Comparison of ENCODE assay signal across 18 cellular contexts in genomic region chr16:75660321-75660720, GRCh38. TPM values are rescaled to one million over a fixed set of nuclear protein-coding genes. Genes with fewer than 3 reads are reported as not detected.
A peak's percentile ranks its signal among the peaks of the same experiment; 100 is the strongest.
DNase-seq lines count a peak whose midpoint lies in the region; ATAC-seq and TF ChIP-seq lines count a peak whose summit lies in the region.
"Had no signal": no experiment of that assay in that cellular context is flagged by ENCODE, and none has a peak within 500 bp of the region (broad histone marks: within the 10 kb centered on the region; RNA-seq: fewer than 3 reads in every experiment).

No MANE protein-coding gene starts in this region.

- no peak for DNase-seq in activated naive CD4-positive, alpha-beta T cell treated with anti-CD3 and anti-CD28 coated beads for 36 hours
- DNase-seq in activated naive CD4-positive, alpha-beta T cell treated with anti-CD3 and anti-CD28 coated beads, Interleukin-2, amount 10 ng/mL, durations not matched to agents 7 days and 5 days, result no peak
- no peak for DNase-seq in naive thymus-derived CD4-positive, alpha-beta T cell
- DNase-seq in HuH-7.5 (ENCODE audit: low spot score) (no peak), prostate gland (ENCODE audit: low spot score) (no peak), left colon (no peak)
- DNase-seq: 8988T, Caco-2, H9, IMR-90, MV-4-11, NCI-H1436, NCI-H2081, NCI-H510A treated with DMSO at 0.1 percent for 48 hours, SHP77 had no signal

- intact Hi-C loops in activated naive CD4-positive, alpha-beta T cell treated with anti-CD3 and anti-CD28 coated beads for 36 hours (cut with micrococcal nuclease), result no loop called here
- intact Hi-C loops in naive thymus-derived CD4-positive, alpha-beta T cell (cut with micrococcal nuclease), result no loop called here
- intact Hi-C loops in prostate gland (cut with DNase I), result no loop called here
- intact Hi-C loops in left colon (cut with DNase I, micrococcal nuclease), result no loop called here

- 91% methylated on average over 6 of the region's 6 CpGs for WGBS in prostate gland

- H3K36me3 ChIP-seq in naive thymus-derived CD4-positive, alpha-beta T cell (ENCODE audit: control insufficient read depth in 2 of 3, insufficient read depth in 3 of 3, low read length in 3 of 3), result peaks cover 9 to 37% (median 30%) of the 10 kb centered on the region in 3 experiments
- H3K36me3 ChIP-seq in prostate gland, result peaks cover 4 to 11% of the 10 kb centered on the region in 2 donors

- H3K27me3 Mint-ChIP-seq in activated naive CD4-positive, alpha-beta T cell treated with anti-CD3 and anti-CD28 coated beads for 36 hours (ENCODE audit: low read depth), result no peaks in the 10 kb centered on the region
- H3K27me3 Mint-ChIP-seq in activated naive CD4-positive, alpha-beta T cell treated with anti-CD3 and anti-CD28 coated beads, Interleukin-2, amount 10 ng/mL, durations not matched to agents 7 days and 5 days, result no peaks in the 10 kb centered on the region
- no peaks in the 10 kb centered on the region for H3K27me3 Mint-ChIP-seq in naive thymus-derived CD4-positive, alpha-beta T cell

- H3K9me3 ChIP-seq in naive thymus-derived CD4-positive, alpha-beta T cell (ENCODE audit: control insufficient read depth in 2 of 3, low read length in 3 of 3), result no peaks in the 10 kb centered on the region
- no peaks in the 10 kb centered on the region for H3K9me3 ChIP-seq in prostate gland

- POLR2A ChIA-PET in naive thymus-derived CD4-positive, alpha-beta T cell (lab: Charles Lee), result interaction anchor here (0.9 to 2.4 kb wide), 2 partner anchors 12 to 37 kb away, joined by 3 to 15 read pairs; partner anchors contain the start of genes ADAT1, KARS1 and TERF2IP

- no peak overlapping the region for H3K4me3 Mint-ChIP-seq in activated naive CD4-positive, alpha-beta T cell treated with anti-CD3 and anti-CD28 coated beads for 36 hours
- no peak overlapping the region for H3K4me3 Mint-ChIP-seq in activated naive CD4-positive, alpha-beta T cell treated with anti-CD3 and anti-CD28 coated beads, Interleukin-2, amount 10 ng/mL, durations not matched to agents 7 days and 5 days
- H3K4me3 Mint-ChIP-seq in naive thymus-derived CD4-positive, alpha-beta T cell, result no peak overlapping the region
- H3K4me3 Mint-ChIP-seq: CD14-positive monocyte, H9 had no signal

- no peaks in the 10 kb centered on the region for H3K9me3 Mint-ChIP-seq in activated naive CD4-positive, alpha-beta T cell treated with anti-CD3 and anti-CD28 coated beads for 36 hours
- no peaks in the 10 kb centered on the region for H3K9me3 Mint-ChIP-seq in activated naive CD4-positive, alpha-beta T cell treated with anti-CD3 and anti-CD28 coated beads, Interleukin-2, amount 10 ng/mL, durations not matched to agents 7 days and 5 days
- H3K9me3 Mint-ChIP-seq in naive thymus-derived CD4-positive, alpha-beta T cell, result peaks cover 0 to 2% (median 0%) of the 10 kb centered on the region in 11 donors
- H3K9me3 Mint-ChIP-seq: H9 had no signal

- H3K27me3 ChIP-seq in naive thymus-derived CD4-positive, alpha-beta T cell (ENCODE audit: control insufficient read depth in 2 of 2, insufficient read depth in 2 of 2, low read length in 2 of 2), result no peaks in the 10 kb centered on the region
- no peaks in the 10 kb centered on the region for H3K27me3 ChIP-seq in prostate gland (replicated peaks; ENCODE audit: insufficient read depth)

- no peak for TF ChIP-seq POLR2A in prostate gland (IDR thresholded peaks at IDR 0.05)

- peak overlapping the region; percentile 71 for H3K27ac ChIP-seq in cingulate gyrus (ENCODE audit: low read depth, low read length)
- H3K27ac ChIP-seq in naive thymus-derived CD4-positive, alpha-beta T cell (ENCODE audit: low read depth, low read length), result peak overlapping the region; percentile 7
- peak overlapping the region; percentile 77 for H3K27ac ChIP-seq in temporal lobe (ENCODE audit: low read depth, low read length)
- H3K27ac ChIP-seq in prostate gland, result no peak overlapping the region

- peak overlapping the region; percentile 34 for H3K27ac Mint-ChIP-seq in activated naive CD4-positive, alpha-beta T cell treated with anti-CD3 and anti-CD28 coated beads for 36 hours
- no peak overlapping the region for H3K27ac Mint-ChIP-seq in activated naive CD4-positive, alpha-beta T cell treated with anti-CD3 and anti-CD28 coated beads, Interleukin-2, amount 10 ng/mL, durations not matched to agents 7 days and 5 days
- H3K27ac Mint-ChIP-seq in naive thymus-derived CD4-positive, alpha-beta T cell, result peak overlapping the region in 3 of 9 donors; percentile 10 to 51 (median 36)
- H3K27ac Mint-ChIP-seq: CD14-positive monocyte, H9 had no signal

- H3K4me1 Mint-ChIP-seq in activated naive CD4-positive, alpha-beta T cell treated with anti-CD3 and anti-CD28 coated beads for 36 hours (ENCODE audit: low read depth), result no peaks in the 10 kb centered on the region
- H3K4me1 Mint-ChIP-seq in activated naive CD4-positive, alpha-beta T cell treated with anti-CD3 and anti-CD28 coated beads, Interleukin-2, amount 10 ng/mL, durations not matched to agents 7 days and 5 days, result no peaks in the 10 kb centered on the region
- peaks cover 5 to 22% (median 10%) of the 10 kb centered on the region in 7 donors for H3K4me1 Mint-ChIP-seq in naive thymus-derived CD4-positive, alpha-beta T cell
- H3K4me1 Mint-ChIP-seq: CD14-positive monocyte had no signal

- peaks cover 20% of the 10 kb centered on the region for H3K36me3 Mint-ChIP-seq in activated naive CD4-positive, alpha-beta T cell treated with anti-CD3 and anti-CD28 coated beads for 36 hours (ENCODE audit: low read depth)
- peaks cover 42% of the 10 kb centered on the region for H3K36me3 Mint-ChIP-seq in activated naive CD4-positive, alpha-beta T cell treated with anti-CD3 and anti-CD28 coated beads, Interleukin-2, amount 10 ng/mL, durations not matched to agents 7 days and 5 days
- H3K36me3 Mint-ChIP-seq in naive thymus-derived CD4-positive, alpha-beta T cell, result peaks cover 12 to 23% (median 19%) of the 10 kb centered on the region in 5 donors

- ATAC-seq in naive thymus-derived CD4-positive, alpha-beta T cell, result no peak
- ATAC-seq in left colon, result no peak

- CTCF ChIA-PET in activated naive CD4-positive, alpha-beta T cell treated with anti-CD3 and anti-CD28 coated beads for 36 hours (lab: Charles Lee), result interaction anchor here (1.6 kb wide), 1 partner anchor 10 kb away, joined by 3 read pairs; no protein-coding TSS in a partner anchor
- CTCF ChIA-PET in activated naive CD4-positive, alpha-beta T cell treated with anti-CD3 and anti-CD28 coated beads, Interleukin-2, amount 10 ng/mL, durations not matched to agents 7 days and 5 days (lab: Charles Lee), result no interaction called here
- CTCF ChIA-PET in naive thymus-derived CD4-positive, alpha-beta T cell (lab: Charles Lee), result no interaction called here

- no peak overlapping the region for H3K4me3 ChIP-seq in naive thymus-derived CD4-positive, alpha-beta T cell (ENCODE audit: low read length)
- H3K4me3 ChIP-seq in prostate gland, result no peak overlapping the region

- TF ChIP-seq CTCF in prostate gland (IDR thresholded peaks at IDR 0.05), result no peak

- H3K4me1 ChIP-seq in naive thymus-derived CD4-positive, alpha-beta T cell (ENCODE audit: control insufficient read depth in 2 of 2, insufficient read depth in 2 of 2, low read length in 2 of 2), result no peaks in the 10 kb centered on the region
- H3K4me1 ChIP-seq in prostate gland (replicated peaks), result no peaks in the 10 kb centered on the region
- H3K4me1 ChIP-seq: Caco-2 had no signal

RNA-seq across cellular contexts. Expression of gene TERF2IP, which starts 12.7 kb away (rescaled TPM):
- 10 to 100 TPM; 78.6 to 79.0 TPM for total RNA-seq in activated naive CD4-positive, alpha-beta T cell treated with anti-CD3 and anti-CD28 coated beads for 36 hours
- total RNA-seq in naive thymus-derived CD4-positive, alpha-beta T cell, result 10 to 100 TPM; 70.8 to 90.4 (median 88.7) TPM
- polyA plus RNA-seq in naive thymus-derived CD4-positive, alpha-beta T cell, result 100 to 1,000 TPM; 105 to 168 TPM
- total RNA-seq in temporal lobe (118 TPM), prostate gland (100 to 1,000 TPM in 1 of 2 donors, 10 to 100 TPM in 1; 89.7 to 116 TPM), left colon (10 to 100 TPM; 22.5 to 30.0 TPM)

RNA-seq across cellular contexts. Expression of gene KARS1, which starts 12.9 kb away (rescaled TPM):
- total RNA-seq in activated naive CD4-positive, alpha-beta T cell treated with anti-CD3 and anti-CD28 coated beads for 36 hours, result 100 to 1,000 TPM; 371 to 385 TPM
- total RNA-seq in naive thymus-derived CD4-positive, alpha-beta T cell, result 100 to 1,000 TPM; 118 to 216 (median 123) TPM
- polyA plus RNA-seq in naive thymus-derived CD4-positive, alpha-beta T cell, result 100 to 1,000 TPM; 208 to 216 TPM
- total RNA-seq in temporal lobe, result 67.1 TPM
- 100 to 1,000 TPM in 1 of 2 donors, 10 to 100 TPM in 1; 89.4 to 145 TPM for total RNA-seq in prostate gland
- total RNA-seq in left colon, result 100 to 1,000 TPM in 1 of 2 donors, 10 to 100 TPM in 1; 84.8 to 102 TPM

RNA-seq across cellular contexts. Expression of gene CPHXL2, which starts 16.5 kb away (rescaled TPM):
- total RNA-seq in activated naive CD4-positive, alpha-beta T cell treated with anti-CD3 and anti-CD28 coated beads for 36 hours, result not detected
- total RNA-seq in naive thymus-derived CD4-positive, alpha-beta T cell, result not detected
- polyA plus RNA-seq in naive thymus-derived CD4-positive, alpha-beta T cell, result not detected
- total RNA-seq in temporal lobe, result not detected
- total RNA-seq in prostate gland, result not detected
- total RNA-seq in left colon, result not detected
- total RNA-seq: Caco-2, H9, IMR-90 had no signal
- polyA plus RNA-seq: CD14-positive monocyte, IMR-90 had no signal

RNA-seq across cellular contexts. Expression of gene ADAT1, which starts 37.2 kb away (rescaled TPM):
- total RNA-seq in activated naive CD4-positive, alpha-beta T cell treated with anti-CD3 and anti-CD28 coated beads for 36 hours, result 10 to 100 TPM; 45.3 to 47.5 TPM
- 10 to 100 TPM; 41.3 to 69.4 (median 63.6) TPM for total RNA-seq in naive thymus-derived CD4-positive, alpha-beta T cell
- polyA plus RNA-seq in naive thymus-derived CD4-positive, alpha-beta T cell, result 10 to 100 TPM; 35.6 to 36.1 TPM
- total RNA-seq in temporal lobe (40.3 TPM), prostate gland (10 to 100 TPM; 49.1 to 66.0 TPM), left colon (10 to 100 TPM; 35.9 to 37.5 TPM)

RNA-seq across cellular contexts. Expression of gene DUXB, which starts 40.9 kb away (rescaled TPM):
- not detected for total RNA-seq in activated naive CD4-positive, alpha-beta T cell treated with anti-CD3 and anti-CD28 coated beads for 36 hours
- not detected for total RNA-seq in naive thymus-derived CD4-positive, alpha-beta T cell
- polyA plus RNA-seq in naive thymus-derived CD4-positive, alpha-beta T cell, result not detected
- not detected for total RNA-seq in temporal lobe
- total RNA-seq in prostate gland, result not detected
- not detected for total RNA-seq in left colon
- total RNA-seq: Caco-2, H9, IMR-90 had no signal
- polyA plus RNA-seq: CD14-positive monocyte, IMR-90 had no signal

Comparison
In these comparisons a context has a peak if more than half of its experiments do, and no peak if none do; other contexts are left out.
1. H3K27ac ChIP-seq: peak in cingulate gyrus (single experiment), naive thymus-derived CD4-positive, alpha-beta T cell (single experiment) and temporal lobe (single experiment); none in prostate gland (0 of 2).